1 cellular context compared by ENCODE assay signal in the genomic region with DNA sequence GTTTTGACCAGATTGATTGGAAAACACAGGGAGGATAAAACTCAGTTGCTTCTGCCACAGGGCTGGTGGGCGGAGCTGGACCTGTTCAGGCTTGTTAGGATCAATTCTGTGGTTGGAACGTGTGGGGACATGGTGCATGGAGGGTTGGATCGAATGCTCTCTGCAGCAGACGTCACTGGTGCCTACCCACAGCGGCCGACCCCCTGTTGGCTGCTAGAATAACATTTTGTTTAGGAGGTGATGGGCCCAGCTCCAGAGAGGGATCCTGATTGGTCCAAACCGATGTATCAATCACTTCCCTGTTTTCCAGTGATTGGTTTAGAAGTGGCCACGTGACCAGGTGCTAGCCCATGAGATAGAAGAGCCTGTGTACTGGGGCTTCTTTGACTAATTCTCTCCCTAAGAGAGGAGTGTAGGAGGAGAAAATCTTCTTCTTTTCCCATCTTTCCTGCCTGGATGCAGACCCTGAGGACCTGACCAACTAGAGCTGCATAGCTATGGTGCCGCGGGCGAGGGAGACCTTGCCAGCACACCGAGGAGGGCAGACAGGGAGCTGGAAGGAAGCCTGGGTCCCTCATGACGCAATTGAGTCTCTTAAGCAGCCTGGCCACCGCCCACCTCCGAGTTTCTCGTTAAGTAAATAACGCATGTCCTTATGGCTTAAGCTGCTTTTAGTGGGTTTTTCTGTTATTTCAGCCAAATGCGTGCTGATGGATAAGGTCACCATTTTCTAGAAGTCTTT.
TF ChIP-seq lines count a peak whose summit lies in the region.

No MANE protein-coding gene starts in this region.

TF ChIP-seq in WTC11, 78 proteins besides CTCF, POLR2A, EP300 and RAD21 (continued from another document):
- TF ChIP-seq, protein P1, sequence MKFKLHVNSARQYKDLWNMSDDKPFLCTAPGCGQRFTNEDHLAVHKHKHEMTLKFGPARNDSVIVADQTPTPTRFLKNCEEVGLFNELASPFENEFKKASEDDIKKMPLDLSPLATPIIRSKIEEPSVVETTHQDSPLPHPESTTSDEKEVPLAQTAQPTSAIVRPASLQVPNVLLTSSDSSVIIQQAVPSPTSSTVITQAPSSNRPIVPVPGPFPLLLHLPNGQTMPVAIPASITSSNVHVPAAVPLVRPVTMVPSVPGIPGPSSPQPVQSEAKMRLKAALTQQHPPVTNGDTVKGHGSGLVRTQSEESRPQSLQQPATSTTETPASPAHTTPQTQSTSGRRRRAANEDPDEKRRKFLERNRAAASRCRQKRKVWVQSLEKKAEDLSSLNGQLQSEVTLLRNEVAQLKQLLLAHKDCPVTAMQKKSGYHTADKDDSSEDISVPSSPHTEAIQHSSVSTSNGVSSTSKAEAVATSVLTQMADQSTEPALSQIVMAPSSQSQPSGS (CRISPR knock-in tag; IDR thresholded peaks at IDR 0.05; ENCODE audit: borderline replicate concordance, low read depth) = no peak
- TF ChIP-seq PREB (CRISPR knock-in tag; IDR thresholded peaks at IDR 0.05; ENCODE audit: borderline replicate concordance) (no peak), ZBTB43 (CRISPR knock-in tag; IDR thresholded peaks at IDR 0.05) (no peak), JAZF1 (CRISPR knock-in tag; IDR thresholded peaks at IDR 0.05) (no peak), AFF4 (CRISPR knock-in tag; IDR thresholded peaks at IDR 0.05; ENCODE audit: borderline replicate concordance) (no peak), TEAD1 (CRISPR knock-in tag; IDR thresholded peaks at IDR 0.05) (no peak), ZNF219 (CRISPR knock-in tag; IDR thresholded peaks at IDR 0.05; ENCODE audit: borderline replicate concordance) (no peak), NFE2L1 (CRISPR knock-in tag; IDR thresholded peaks at IDR 0.05) (no peak), GABPB1 (CRISPR knock-in tag; IDR thresholded peaks at IDR 0.05) (no peak), CDX4 (CRISPR knock-in tag; IDR thresholded peaks at IDR 0.05; ENCODE audit: borderline replicate concordance) (no peak)
- TF ChIP-seq, protein P2, sequence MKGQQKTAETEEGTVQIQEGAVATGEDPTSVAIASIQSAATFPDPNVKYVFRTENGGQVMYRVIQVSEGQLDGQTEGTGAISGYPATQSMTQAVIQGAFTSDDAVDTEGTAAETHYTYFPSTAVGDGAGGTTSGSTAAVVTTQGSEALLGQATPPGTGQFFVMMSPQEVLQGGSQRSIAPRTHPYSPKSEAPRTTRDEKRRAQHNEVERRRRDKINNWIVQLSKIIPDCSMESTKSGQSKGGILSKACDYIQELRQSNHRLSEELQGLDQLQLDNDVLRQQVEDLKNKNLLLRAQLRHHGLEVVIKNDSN (CRISPR knock-in tag; IDR thresholded peaks at IDR 0.05) = peak; percentile 82
